1 cellular context compared by ENCODE assay signal in the genomic region with DNA sequence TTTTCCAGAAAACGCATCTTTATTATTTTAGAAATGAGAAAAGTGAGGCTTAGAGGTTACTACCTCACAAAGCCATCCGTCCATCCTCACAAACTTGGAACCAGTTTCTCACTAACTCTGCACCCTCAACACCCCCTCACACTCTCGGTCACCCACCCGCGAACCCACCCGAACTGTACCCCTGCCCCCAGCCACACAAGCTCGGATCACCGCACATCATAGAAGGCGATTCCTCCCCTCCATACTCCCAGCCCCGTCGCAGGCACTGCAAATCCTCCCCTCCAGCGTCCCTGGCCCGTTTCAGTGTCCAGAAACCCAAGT.
TF ChIP-seq lines count a peak whose summit lies in the region.

No MANE protein-coding gene starts in this region.

TF ChIP-seq in HEK293, 187 proteins besides CTCF, POLR2A, EP300 and RAD21 (continued from another document and continues in another):
- TF ChIP-seq SETDB1 (IDR thresholded peaks at IDR 0.05; ENCODE audit: insufficient read length, low read length) (no peak), ZNF37A (tag by site-specific recombination; IDR thresholded peaks at IDR 0.05) (no peak), ZNF677 (tag by site-specific recombination; IDR thresholded peaks at IDR 0.05) (no peak), IKZF3 (tag by site-specific recombination; IDR thresholded peaks at IDR 0.05) (no peak), ZNF366 (tag by site-specific recombination; conservative IDR thresholded peaks at IDR 0.05) (no peak), RBAK (tag by site-specific recombination; IDR thresholded peaks at IDR 0.05) (no peak), ZNF624 (tag by site-specific recombination; IDR thresholded peaks at IDR 0.05) (no peak), ZNF324 (tag by site-specific recombination; IDR thresholded peaks at IDR 0.05) (no peak), KLF9 (tag by site-specific recombination; IDR thresholded peaks at IDR 0.05; ENCODE audit: low read depth) (no peak), ZNF394 (tag by site-specific recombination; IDR thresholded peaks at IDR 0.05; ENCODE audit: borderline replicate concordance) (no peak), OSR2 (tag by site-specific recombination; IDR thresholded peaks at IDR 0.05) (no peak), ZNF416 (tag by site-specific recombination; IDR thresholded peaks at IDR 0.05) (no peak), ZNF221 (tag by site-specific recombination; IDR thresholded peaks at IDR 0.05; ENCODE audit: borderline replicate concordance) (no peak), ZNF549 (tag by site-specific recombination; IDR thresholded peaks at IDR 0.05) (no peak), ZEB2 (tag by site-specific recombination; IDR thresholded peaks at IDR 0.05) (no peak), ZNF391 (tag by site-specific recombination; IDR thresholded peaks at IDR 0.05; ENCODE audit: borderline replicate concordance, low read depth) (no peak), ZIC2 (tag by site-specific recombination; IDR thresholded peaks at IDR 0.05) (no peak), ZNF19 (tag by site-specific recombination; IDR thresholded peaks at IDR 0.05; ENCODE audit: low read depth) (no peak), ZNF133 (tag by site-specific recombination; IDR thresholded peaks at IDR 0.05) (no peak), ZBTB7A (tag by site-specific recombination; IDR thresholded peaks at IDR 0.05; ENCODE audit: low read depth) (peak; percentile 77), KLF7 (tag by site-specific recombination; IDR thresholded peaks at IDR 0.05; ENCODE audit: borderline replicate concordance) (no peak), ZNF529 (tag by site-specific recombination; IDR thresholded peaks at IDR 0.05; ENCODE audit: insufficient replicate concordance) (no peak), SP3 (tag by site-specific recombination; IDR thresholded peaks at IDR 0.05) (no peak), ZNF626 (tag by site-specific recombination; IDR thresholded peaks at IDR 0.05) (no peak), KLF16 (tag by site-specific recombination; IDR thresholded peaks at IDR 0.05) (0 out of 2 replicates have a peak, but pooled peaks have one; percentile 40), ZNF175 (tag by site-specific recombination; IDR thresholded peaks at IDR 0.05) (no peak), ZNF146 (tag by site-specific recombination; IDR thresholded peaks at IDR 0.05) (0 out of 2 replicates have a peak, but pooled peaks have one; percentile 15), ZNF155 (tag by site-specific recombination; IDR thresholded peaks at IDR 0.05) (no peak), ZNF354C (tag by site-specific recombination; IDR thresholded peaks at IDR 0.05; ENCODE audit: borderline replicate concordance, low read depth) (no peak), ZNF707 (tag by site-specific recombination; IDR thresholded peaks at IDR 0.05) (no peak)
- TF ChIP-seq, protein P1, sequence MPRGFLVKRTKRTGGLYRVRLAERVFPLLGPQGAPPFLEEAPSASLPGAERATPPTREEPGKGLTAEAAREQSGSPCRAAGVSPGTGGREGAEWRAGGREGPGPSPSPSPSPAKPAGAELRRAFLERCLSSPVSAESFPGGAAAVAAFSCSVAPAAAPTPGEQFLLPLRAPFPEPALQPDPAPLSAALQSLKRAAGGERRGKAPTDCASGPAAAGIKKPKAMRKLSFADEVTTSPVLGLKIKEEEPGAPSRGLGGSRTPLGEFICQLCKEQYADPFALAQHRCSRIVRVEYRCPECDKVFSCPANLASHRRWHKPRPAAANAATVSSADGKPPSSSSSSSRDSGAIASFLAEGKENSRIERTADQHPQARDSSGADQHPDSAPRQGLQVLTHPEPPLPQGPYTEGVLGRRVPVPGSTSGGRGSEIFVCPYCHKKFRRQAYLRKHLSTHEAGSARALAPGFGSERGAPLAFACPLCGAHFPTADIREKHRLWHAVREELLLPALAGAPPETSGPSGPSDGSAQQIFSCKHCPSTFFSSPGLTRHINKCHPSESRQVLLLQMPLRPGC (tag by site-specific recombination; IDR thresholded peaks at IDR 0.05) = no peak
- TF ChIP-seq, protein P2, sequence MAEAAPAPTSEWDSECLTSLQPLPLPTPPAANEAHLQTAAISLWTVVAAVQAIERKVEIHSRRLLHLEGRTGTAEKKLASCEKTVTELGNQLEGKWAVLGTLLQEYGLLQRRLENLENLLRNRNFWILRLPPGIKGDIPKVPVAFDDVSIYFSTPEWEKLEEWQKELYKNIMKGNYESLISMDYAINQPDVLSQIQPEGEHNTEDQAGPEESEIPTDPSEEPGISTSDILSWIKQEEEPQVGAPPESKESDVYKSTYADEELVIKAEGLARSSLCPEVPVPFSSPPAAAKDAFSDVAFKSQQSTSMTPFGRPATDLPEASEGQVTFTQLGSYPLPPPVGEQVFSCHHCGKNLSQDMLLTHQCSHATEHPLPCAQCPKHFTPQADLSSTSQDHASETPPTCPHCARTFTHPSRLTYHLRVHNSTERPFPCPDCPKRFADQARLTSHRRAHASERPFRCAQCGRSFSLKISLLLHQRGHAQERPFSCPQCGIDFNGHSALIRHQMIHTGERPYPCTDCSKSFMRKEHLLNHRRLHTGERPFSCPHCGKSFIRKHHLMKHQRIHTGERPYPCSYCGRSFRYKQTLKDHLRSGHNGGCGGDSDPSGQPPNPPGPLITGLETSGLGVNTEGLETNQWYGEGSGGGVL (tag by site-specific recombination; IDR thresholded peaks at IDR 0.05) = peak; percentile 29; the same call in 1 of the 2 replicates
- TF ChIP-seq, protein P3, sequence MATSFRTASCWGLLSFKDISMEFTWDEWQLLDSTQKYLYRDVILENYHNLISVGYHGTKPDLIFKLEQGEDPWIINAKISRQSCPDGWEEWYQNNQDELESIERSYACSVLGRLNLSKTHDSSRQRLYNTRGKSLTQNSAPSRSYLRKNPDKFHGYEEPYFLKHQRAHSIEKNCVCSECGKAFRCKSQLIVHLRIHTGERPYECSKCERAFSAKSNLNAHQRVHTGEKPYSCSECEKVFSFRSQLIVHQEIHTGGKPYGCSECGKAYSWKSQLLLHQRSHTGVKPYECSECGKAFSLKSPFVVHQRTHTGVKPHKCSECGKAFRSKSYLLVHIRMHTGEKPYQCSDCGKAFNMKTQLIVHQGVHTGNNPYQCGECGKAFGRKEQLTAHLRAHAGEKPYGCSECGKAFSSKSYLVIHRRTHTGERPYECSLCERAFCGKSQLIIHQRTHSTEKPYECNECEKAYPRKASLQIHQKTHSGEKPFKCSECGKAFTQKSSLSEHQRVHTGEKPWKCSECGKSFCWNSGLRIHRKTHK (tag by site-specific recombination; IDR thresholded peaks at IDR 0.05) = no peak
- TF ChIP-seq, protein P4, sequence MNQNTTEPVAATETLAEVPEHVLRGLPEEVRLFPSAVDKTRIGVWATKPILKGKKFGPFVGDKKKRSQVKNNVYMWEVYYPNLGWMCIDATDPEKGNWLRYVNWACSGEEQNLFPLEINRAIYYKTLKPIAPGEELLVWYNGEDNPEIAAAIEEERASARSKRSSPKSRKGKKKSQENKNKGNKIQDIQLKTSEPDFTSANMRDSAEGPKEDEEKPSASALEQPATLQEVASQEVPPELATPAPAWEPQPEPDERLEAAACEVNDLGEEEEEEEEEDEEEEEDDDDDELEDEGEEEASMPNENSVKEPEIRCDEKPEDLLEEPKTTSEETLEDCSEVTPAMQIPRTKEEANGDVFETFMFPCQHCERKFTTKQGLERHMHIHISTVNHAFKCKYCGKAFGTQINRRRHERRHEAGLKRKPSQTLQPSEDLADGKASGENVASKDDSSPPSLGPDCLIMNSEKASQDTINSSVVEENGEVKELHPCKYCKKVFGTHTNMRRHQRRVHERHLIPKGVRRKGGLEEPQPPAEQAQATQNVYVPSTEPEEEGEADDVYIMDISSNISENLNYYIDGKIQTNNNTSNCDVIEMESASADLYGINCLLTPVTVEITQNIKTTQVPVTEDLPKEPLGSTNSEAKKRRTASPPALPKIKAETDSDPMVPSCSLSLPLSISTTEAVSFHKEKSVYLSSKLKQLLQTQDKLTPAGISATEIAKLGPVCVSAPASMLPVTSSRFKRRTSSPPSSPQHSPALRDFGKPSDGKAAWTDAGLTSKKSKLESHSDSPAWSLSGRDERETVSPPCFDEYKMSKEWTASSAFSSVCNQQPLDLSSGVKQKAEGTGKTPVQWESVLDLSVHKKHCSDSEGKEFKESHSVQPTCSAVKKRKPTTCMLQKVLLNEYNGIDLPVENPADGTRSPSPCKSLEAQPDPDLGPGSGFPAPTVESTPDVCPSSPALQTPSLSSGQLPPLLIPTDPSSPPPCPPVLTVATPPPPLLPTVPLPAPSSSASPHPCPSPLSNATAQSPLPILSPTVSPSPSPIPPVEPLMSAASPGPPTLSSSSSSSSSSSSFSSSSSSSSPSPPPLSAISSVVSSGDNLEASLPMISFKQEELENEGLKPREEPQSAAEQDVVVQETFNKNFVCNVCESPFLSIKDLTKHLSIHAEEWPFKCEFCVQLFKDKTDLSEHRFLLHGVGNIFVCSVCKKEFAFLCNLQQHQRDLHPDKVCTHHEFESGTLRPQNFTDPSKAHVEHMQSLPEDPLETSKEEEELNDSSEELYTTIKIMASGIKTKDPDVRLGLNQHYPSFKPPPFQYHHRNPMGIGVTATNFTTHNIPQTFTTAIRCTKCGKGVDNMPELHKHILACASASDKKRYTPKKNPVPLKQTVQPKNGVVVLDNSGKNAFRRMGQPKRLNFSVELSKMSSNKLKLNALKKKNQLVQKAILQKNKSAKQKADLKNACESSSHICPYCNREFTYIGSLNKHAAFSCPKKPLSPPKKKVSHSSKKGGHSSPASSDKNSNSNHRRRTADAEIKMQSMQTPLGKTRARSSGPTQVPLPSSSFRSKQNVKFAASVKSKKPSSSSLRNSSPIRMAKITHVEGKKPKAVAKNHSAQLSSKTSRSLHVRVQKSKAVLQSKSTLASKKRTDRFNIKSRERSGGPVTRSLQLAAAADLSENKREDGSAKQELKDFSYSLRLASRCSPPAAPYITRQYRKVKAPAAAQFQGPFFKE (tag by site-specific recombination; IDR thresholded peaks at IDR 0.05; ENCODE audit: borderline replicate concordance) = no peak
- TF ChIP-seq, protein P5, sequence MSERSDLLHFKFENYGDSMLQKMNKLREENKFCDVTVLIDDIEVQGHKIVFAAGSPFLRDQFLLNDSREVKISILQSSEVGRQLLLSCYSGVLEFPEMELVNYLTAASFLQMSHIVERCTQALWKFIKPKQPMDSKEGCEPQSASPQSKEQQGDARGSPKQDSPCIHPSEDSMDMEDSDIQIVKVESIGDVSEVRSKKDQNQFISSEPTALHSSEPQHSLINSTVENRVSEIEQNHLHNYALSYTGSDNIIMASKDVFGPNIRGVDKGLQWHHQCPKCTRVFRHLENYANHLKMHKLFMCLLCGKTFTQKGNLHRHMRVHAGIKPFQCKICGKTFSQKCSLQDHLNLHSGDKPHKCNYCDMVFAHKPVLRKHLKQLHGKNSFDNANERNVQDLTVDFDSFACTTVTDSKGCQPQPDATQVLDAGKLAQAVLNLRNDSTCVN (tag by site-specific recombination; optimal IDR thresholded peaks at IDR 0.05) = no peak
- TF ChIP-seq, protein P6, sequence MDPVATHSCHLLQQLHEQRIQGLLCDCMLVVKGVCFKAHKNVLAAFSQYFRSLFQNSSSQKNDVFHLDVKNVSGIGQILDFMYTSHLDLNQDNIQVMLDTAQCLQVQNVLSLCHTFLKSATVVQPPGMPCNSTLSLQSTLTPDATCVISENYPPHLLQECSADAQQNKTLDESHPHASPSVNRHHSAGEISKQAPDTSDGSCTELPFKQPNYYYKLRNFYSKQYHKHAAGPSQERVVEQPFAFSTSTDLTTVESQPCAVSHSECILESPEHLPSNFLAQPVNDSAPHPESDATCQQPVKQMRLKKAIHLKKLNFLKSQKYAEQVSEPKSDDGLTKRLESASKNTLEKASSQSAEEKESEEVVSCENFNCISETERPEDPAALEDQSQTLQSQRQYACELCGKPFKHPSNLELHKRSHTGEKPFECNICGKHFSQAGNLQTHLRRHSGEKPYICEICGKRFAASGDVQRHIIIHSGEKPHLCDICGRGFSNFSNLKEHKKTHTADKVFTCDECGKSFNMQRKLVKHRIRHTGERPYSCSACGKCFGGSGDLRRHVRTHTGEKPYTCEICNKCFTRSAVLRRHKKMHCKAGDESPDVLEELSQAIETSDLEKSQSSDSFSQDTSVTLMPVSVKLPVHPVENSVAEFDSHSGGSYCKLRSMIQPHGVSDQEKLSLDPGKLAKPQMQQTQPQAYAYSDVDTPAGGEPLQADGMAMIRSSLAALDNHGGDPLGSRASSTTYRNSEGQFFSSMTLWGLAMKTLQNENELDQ (tag by site-specific recombination; IDR thresholded peaks at IDR 0.05; ENCODE audit: low read depth) = no peak
- TF ChIP-seq, protein P7, sequence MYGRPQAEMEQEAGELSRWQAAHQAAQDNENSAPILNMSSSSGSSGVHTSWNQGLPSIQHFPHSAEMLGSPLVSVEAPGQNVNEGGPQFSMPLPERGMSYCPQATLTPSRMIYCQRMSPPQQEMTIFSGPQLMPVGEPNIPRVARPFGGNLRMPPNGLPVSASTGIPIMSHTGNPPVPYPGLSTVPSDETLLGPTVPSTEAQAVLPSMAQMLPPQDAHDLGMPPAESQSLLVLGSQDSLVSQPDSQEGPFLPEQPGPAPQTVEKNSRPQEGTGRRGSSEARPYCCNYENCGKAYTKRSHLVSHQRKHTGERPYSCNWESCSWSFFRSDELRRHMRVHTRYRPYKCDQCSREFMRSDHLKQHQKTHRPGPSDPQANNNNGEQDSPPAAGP (tag by site-specific recombination; IDR thresholded peaks at IDR 0.05) = no peak
- TF ChIP-seq, protein P8, sequence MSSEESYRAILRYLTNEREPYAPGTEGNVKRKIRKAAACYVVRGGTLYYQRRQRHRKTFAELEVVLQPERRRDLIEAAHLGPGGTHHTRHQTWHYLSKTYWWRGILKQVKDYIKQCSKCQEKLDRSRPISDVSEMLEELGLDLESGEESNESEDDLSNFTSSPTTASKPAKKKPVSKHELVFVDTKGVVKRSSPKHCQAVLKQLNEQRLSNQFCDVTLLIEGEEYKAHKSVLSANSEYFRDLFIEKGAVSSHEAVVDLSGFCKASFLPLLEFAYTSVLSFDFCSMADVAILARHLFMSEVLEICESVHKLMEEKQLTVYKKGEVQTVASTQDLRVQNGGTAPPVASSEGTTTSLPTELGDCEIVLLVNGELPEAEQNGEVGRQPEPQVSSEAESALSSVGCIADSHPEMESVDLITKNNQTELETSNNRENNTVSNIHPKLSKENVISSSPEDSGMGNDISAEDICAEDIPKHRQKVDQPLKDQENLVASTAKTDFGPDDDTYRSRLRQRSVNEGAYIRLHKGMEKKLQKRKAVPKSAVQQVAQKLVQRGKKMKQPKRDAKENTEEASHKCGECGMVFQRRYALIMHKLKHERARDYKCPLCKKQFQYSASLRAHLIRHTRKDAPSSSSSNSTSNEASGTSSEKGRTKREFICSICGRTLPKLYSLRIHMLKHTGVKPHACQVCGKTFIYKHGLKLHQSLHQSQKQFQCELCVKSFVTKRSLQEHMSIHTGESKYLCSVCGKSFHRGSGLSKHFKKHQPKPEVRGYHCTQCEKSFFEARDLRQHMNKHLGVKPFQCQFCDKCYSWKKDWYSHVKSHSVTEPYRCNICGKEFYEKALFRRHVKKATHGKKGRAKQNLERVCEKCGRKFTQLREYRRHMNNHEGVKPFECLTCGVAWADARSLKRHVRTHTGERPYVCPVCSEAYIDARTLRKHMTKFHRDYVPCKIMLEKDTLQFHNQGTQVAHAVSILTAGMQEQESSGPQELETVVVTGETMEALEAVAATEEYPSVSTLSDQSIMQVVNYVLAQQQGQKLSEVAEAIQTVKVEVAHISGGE (tag by site-specific recombination; conservative IDR thresholded peaks at IDR 0.05; ENCODE audit: low read depth) = no peak
